ENCODE assay signal across 19 cellular contexts in genomic region chr2:200677161-200677560, GRCh38.
"Had no signal": no experiment of that assay in that cellular context is flagged by ENCODE, and none has a peak within 500 bp of the region (broad histone marks: within the 10 kb centered on the region; RNA-seq: fewer than 3 reads in every experiment).

No MANE protein-coding gene starts in this region.

- H3K4me3 ChIP-seq: colonic mucosa, dorsolateral prefrontal cortex, lung, tibial artery had no signal

- DNase-seq: activated CD4-positive, alpha-beta T cell treated with anti-CD3 and anti-CD28 coated beads for 36 hours; activated CD4-positive, alpha-beta T cell treated with anti-CD3 and anti-CD28 coated beads, Interleukin-2, amount 50 U/mL, for 4 hours; activated CD8-positive, alpha-beta memory T cell treated with anti-CD3 and anti-CD28 coated beads, Interleukin-2, amount 50 U/mL, for 48 hours; activated naive CD4-positive, alpha-beta T cell; activated T-cell treated with anti-CD3 and anti-CD28 coated beads, Interleukin-2, amount 50 U/mL, for 4 hours; amniotic stem cell; colonic mucosa; dorsolateral prefrontal cortex; effector memory CD8-positive, alpha-beta T cell; foreskin melanocyte; glutamatergic neuron; hypothalamus; left colon; naive thymus-derived CD4-positive, alpha-beta T cell; stimulated activated CD4-positive, alpha-beta T cell treated with anti-CD3 and anti-CD28 coated beads, Interleukin-4, amount 100 ng/mL, for 4 hours; stimulated activated naive CD8-positive, alpha-beta T cell treated with anti-CD3 and anti-CD28 coated beads, Interleukin-15, Interleukin-2, amounts not matched to agents 100 U/mL and 50 U/mL, for 24 hours; T-helper 9 cell had no signal

- H3K27ac ChIP-seq: colonic mucosa, tibial artery had no signal

- H3K4me1 ChIP-seq: colonic mucosa had no signal

- H3K36me3 ChIP-seq: colonic mucosa, tibial artery had no signal

- H3K27me3 ChIP-seq: colonic mucosa, dorsolateral prefrontal cortex, tibial artery had no signal

- H3K9me3 ChIP-seq: colonic mucosa, tibial artery had no signal
